Comparison of ENCODE assay signal across 10 cellular contexts in the genomic region with DNA sequence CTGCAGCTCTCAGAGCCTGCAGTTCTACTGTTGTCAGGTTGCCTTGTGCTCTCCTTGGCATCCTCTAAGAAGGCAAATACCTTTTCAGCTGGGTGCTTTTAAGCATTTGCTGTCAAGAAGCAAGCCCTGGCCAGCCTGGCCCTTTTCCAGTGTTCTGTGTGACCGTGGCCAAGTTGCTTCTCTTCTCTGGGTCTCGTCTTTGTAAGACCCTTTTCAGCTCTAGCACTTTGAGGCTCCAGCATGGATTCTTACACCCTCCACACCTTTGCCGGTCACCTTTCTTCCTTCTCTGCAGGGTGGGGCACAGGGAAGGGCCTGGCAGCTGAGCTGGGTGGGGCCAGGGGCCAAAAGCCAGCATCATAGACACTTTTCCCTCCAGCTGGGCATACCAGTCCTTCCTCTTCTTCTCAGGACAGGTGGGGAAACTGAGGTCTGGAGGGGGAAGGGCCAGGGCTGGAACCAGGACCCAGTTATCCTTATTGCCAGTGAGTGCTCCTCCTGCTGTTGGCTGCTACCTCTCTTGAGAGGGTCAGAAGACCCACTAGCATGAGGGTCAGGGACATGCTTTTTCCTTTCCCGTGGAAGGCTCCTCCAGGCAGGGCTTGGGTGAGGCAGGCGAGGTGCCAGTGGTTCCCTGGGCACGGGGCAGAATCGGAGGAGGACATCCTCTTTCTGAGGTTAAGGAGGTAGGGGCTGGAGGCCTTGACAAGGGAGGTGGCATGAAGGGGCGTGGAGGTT. TPM values are rescaled to one million over a fixed set of nuclear protein-coding genes. Genes with fewer than 3 reads are reported as not detected.
DNase-seq lines count a peak whose midpoint lies in the region; ATAC-seq, FAIRE-seq and TF ChIP-seq lines count a peak whose summit lies in the region.
"Had no signal": no experiment of that assay in that cellular context is flagged by ENCODE, and none has a peak within 500 bp of the region (broad histone marks: within the 10 kb centered on the region; RNA-seq: fewer than 3 reads in every experiment).

No MANE protein-coding gene starts in this region.

- POLR2A ChIA-PET in MCF 10A (lab: Yijun Ruan, JAX) = interaction anchor here (1.2 to 3.1 kb wide), 3 partner anchors 9 to 57 kb away, joined by 5 to 14 read pairs (median 7); no protein-coding TSS in a partner anchor

- H3K36me3 ChIP-seq in mammary epithelial cell (ENCODE audit: insufficient read depth, low read length) (no peaks in the 10 kb centered on the region), pancreas (no peaks in the 10 kb centered on the region), upper lobe of left lung (no peaks in the 10 kb centered on the region)

- H3K4me1 ChIP-seq in mammary epithelial cell (ENCODE audit: insufficient read depth, low read length) = peaks cover 71% of the 10 kb centered on the region
- H3K4me1 ChIP-seq in pancreas = peaks cover 85 to 95% (median 90%) of the 10 kb centered on the region in 3 donors
- H3K4me1 ChIP-seq in upper lobe of left lung = peaks cover 92 to 99% (median 96%) of the 10 kb centered on the region in 4 donors
- peaks cover 29% of the 10 kb centered on the region for H3K4me1 ChIP-seq in foreskin keratinocyte

- no peak for TF ChIP-seq EP300 in upper lobe of left lung (IDR thresholded peaks at IDR 0.05)

- in situ Hi-C loops in mammary epithelial cell (cut with MboI; ENCODE audit: low sequenced_read_pairs in 2 of 2) = no loop called here

- H3K4me3 ChIP-seq in mammary epithelial cell (replicated peaks in 1 of 3; ENCODE audit: insufficient read depth in 1 of 3, low read depth in 2 of 3, low read length in 3 of 3) (no peak overlapping the region), pancreas (peak overlapping the region in 1 of 4 donors; percentile 13), upper lobe of left lung (peak overlapping the region in 2 of 4 donors; percentile 27 to 38)

- dilution Hi-C loops in mammary epithelial cell (cut with HindIII; ENCODE audit: low sequenced_read_pairs) = no loop called here

- no peak for TF ChIP-seq POLR2A in upper lobe of left lung (IDR thresholded peaks at IDR 0.05)

- H3K27me3 Mint-ChIP-seq in MCF 10A (ENCODE audit: insufficient read depth, unreplicated experiment) = no peaks in the 10 kb centered on the region
- peaks cover 4% of the 10 kb centered on the region for H3K27me3 Mint-ChIP-seq in glutamatergic neuron (ENCODE audit: unreplicated experiment)

- intact Hi-C loops in MCF 10A (cut with micrococcal nuclease) (no loop called here), mammary epithelial cell (cut with micrococcal nuclease) (no loop called here), pancreas (cut with DNase I) (no loop called here)

- TF ChIP-seq CTCF in MCF 10A (IDR thresholded peaks at IDR 0.05; ENCODE audit: unreplicated experiment) = no peak
- TF ChIP-seq CTCF in mammary epithelial cell (conservative IDR thresholded peaks at IDR 0.05 in 1 of 2, IDR thresholded peaks at IDR 0.05 in 1 of 2; ENCODE audit: extremely low read depth in 1 of 2, insufficient read depth in 1 of 2, low read depth in 1 of 2, low read length in 2 of 2) = no peak
- TF ChIP-seq CTCF in glutamatergic neuron (IDR thresholded peaks at IDR 0.05; ENCODE audit: partially characterized antibody, unreplicated experiment) = no peak
- no peak for TF ChIP-seq CTCF in pancreas (IDR thresholded peaks at IDR 0.05)
- TF ChIP-seq CTCF in upper lobe of left lung (IDR thresholded peaks at IDR 0.05) = no peak
- TF ChIP-seq CTCF in foreskin keratinocyte (conservative IDR thresholded peaks at IDR 0.05) = no peak

- H3K9ac ChIP-seq in mammary epithelial cell (ENCODE audit: insufficient read depth, low read length) = no peak overlapping the region

- H3K4me2 ChIP-seq in mammary epithelial cell (ENCODE audit: insufficient read depth, low read depth, low read length) = no peak overlapping the region

- CTCF ChIA-PET in MCF 10A (lab: Yijun Ruan, JAX) (interaction anchor here (0.5 to 3.5 kb wide), 6 partner anchors 9 to 74 kb away, joined by 3 to 16 read pairs (median 4); no protein-coding TSS in a partner anchor), mammary epithelial cell (lab: Charles Lee; ENCODE audit: low non-redundant PET) (no interaction called here)

- H3K36me3 Mint-ChIP-seq in MCF 10A (ENCODE audit: insufficient read depth, unreplicated experiment) (peaks cover 15% of the 10 kb centered on the region), glutamatergic neuron (ENCODE audit: unreplicated experiment) (no peaks in the 10 kb centered on the region)

- no peaks in the 10 kb centered on the region for H4K20me1 ChIP-seq in mammary epithelial cell (ENCODE audit: insufficient read depth, low read length)

- WGBS in mammary epithelial cell (ENCODE audit: low coverage, missing lambda C conversion rate) = 61% methylated on average over 7 of the region's 8 CpGs
- 34 to 35% methylated on average over 8 of the region's 8 CpGs for WGBS in pancreas, 2 donors
- whole genome bisulfite sequencing in upper lobe of left lung, 2 donors = 40 to 53% methylated on average over 7 of the region's 8 CpGs

- H3K79me2 ChIP-seq in mammary epithelial cell (ENCODE audit: insufficient read depth, low read length) = peaks cover 100% of the 10 kb centered on the region

- H3K27me3 ChIP-seq in mammary epithelial cell (ENCODE audit: insufficient read depth, low read length) = no peaks in the 10 kb centered on the region
- no peaks in the 10 kb centered on the region for H3K27me3 ChIP-seq in pancreas
- no peaks in the 10 kb centered on the region for H3K27me3 ChIP-seq in upper lobe of left lung
- no peaks in the 10 kb centered on the region for H3K27me3 ChIP-seq in foreskin keratinocyte

- no peak for DNase-seq in MCF 10A (ENCODE audit: unreplicated experiment)
- DNase-seq in mammary epithelial cell = no peak
- DNase-seq in glutamatergic neuron = no peak
- DNase-seq in pancreas = no peak
- no peak for DNase-seq in upper lobe of left lung
- no peak for DNase-seq in foreskin keratinocyte
- DNase-seq: NCI-H226 had no signal

- BruUV-seq in MCF 10A (replicated peaks; lab: Mats Ljungman, UMichigan) = no TSS peak
- BruUV-seq in mammary epithelial cell (replicated peaks; lab: Mats Ljungman, UMichigan) = no TSS peak

- H3K9me3 ChIP-seq in mammary epithelial cell (replicated peaks; ENCODE audit: insufficient read depth, low read length) (no peaks in the 10 kb centered on the region), pancreas (no peaks in the 10 kb centered on the region), upper lobe of left lung (no peaks in the 10 kb centered on the region)

- H3K4me3 Mint-ChIP-seq in MCF 10A (ENCODE audit: unreplicated experiment) (no peak overlapping the region), glutamatergic neuron (ENCODE audit: unreplicated experiment) (no peak overlapping the region)

- peaks cover 55% of the 10 kb centered on the region for H3K4me1 Mint-ChIP-seq in MCF 10A (ENCODE audit: insufficient read depth, unreplicated experiment)
- peaks cover 43% of the 10 kb centered on the region for H3K4me1 Mint-ChIP-seq in glutamatergic neuron (ENCODE audit: low read depth, unreplicated experiment)

- H3K9me3 Mint-ChIP-seq in MCF 10A (ENCODE audit: unreplicated experiment) (no peaks in the 10 kb centered on the region), glutamatergic neuron (ENCODE audit: unreplicated experiment) (peaks cover 7% of the 10 kb centered on the region)

- H2AFZ ChIP-seq in mammary epithelial cell (ENCODE audit: low read depth, low read length) = no peak overlapping the region

- ATAC-seq in pancreas (no peak), upper lobe of left lung (ENCODE audit: low FRiP score in 2 of 2) (no peak), foreskin keratinocyte (no peak), GM21526 (IDR thresholded peaks at IDR 0.05; ENCODE audit: low FRiP score, unreplicated experiment) (no peak), GM19035 (IDR thresholded peaks at IDR 0.05; ENCODE audit: unreplicated experiment) (no peak)

- no peak for FAIRE-seq in pancreas (lab: Jason Lieb, UNC)
- FAIRE-seq: GM12891 had no signal

- H3K27ac ChIP-seq in mammary epithelial cell (ENCODE audit: insufficient read depth, low read depth, low read length) (no peak overlapping the region), pancreas (peak overlapping the region; percentile 32 to 81 (median 64)), upper lobe of left lung (peak overlapping the region; percentile 50 to 91 (median 84)), foreskin keratinocyte (no peak overlapping the region)

- H3K27ac Mint-ChIP-seq in MCF 10A (ENCODE audit: low read depth, unreplicated experiment) (peak overlapping the region; percentile 85), glutamatergic neuron (ENCODE audit: unreplicated experiment) (peak overlapping the region; percentile 8)

RNA-seq across cellular contexts. Expression of a gene that starts 0.5 kb away (rescaled TPM):
- total RNA-seq in MCF 10A (2022) (68.9 and 79.3 TPM in 2 replicates), mammary epithelial cell (100 to 1,000 TPM; 114 to 128 TPM), glutamatergic neuron (ENCODE audit: unreplicated experiment) (160 TPM), pancreas (10 to 100 TPM; 35.5 to 57.2 (median 41.0) TPM), upper lobe of left lung (100 to 1,000 TPM in 5 of 6 donors, 10 to 100 TPM in 1; 81.7 to 265 (median 166) TPM), foreskin keratinocyte (53.4 and 56.2 TPM in 2 replicates)
- polyA plus RNA-seq in mammary epithelial cell (43.2 TPM), pancreas (10 to 100 TPM in 1 of 2 donors, 1 to 10 TPM in 1; 9.9 to 20.2 TPM), foreskin keratinocyte (15.3 and 16.8 TPM in 2 replicates)
- polyA minus RNA-seq in mammary epithelial cell = 101 TPM

RNA-seq across cellular contexts. Expression of a gene that starts 57.9 kb away (rescaled TPM):
- total RNA-seq in MCF 10A (2022) = 5,481 and 5,921 TPM in 2 replicates
- total RNA-seq in mammary epithelial cell = 1,000 to 10,000 TPM; 1,819 to 2,158 TPM
- polyA plus RNA-seq in mammary epithelial cell = 6,134 TPM
- 1,433 TPM for polyA minus RNA-seq in mammary epithelial cell
- total RNA-seq in glutamatergic neuron (ENCODE audit: unreplicated experiment) = 1,465 TPM
- total RNA-seq in pancreas = 1,000 to 10,000 TPM; 1,164 to 1,840 (median 1,380) TPM
- 1,000 to 10,000 TPM; 2,004 to 2,138 TPM for polyA plus RNA-seq in pancreas
- 1,000 to 10,000 TPM in 5 of 6 donors, 100 to 1,000 TPM in 1; 806 to 1,982 (median 1,727) TPM for total RNA-seq in upper lobe of left lung
- 2,193 and 2,437 TPM in 2 replicates for total RNA-seq in foreskin keratinocyte
- 3,381 and 3,638 TPM in 2 replicates for polyA plus RNA-seq in foreskin keratinocyte

Comparison
In these comparisons a context has a peak if more than half of its experiments do, and no peak if none do; other contexts are left out.
1. H3K27ac ChIP-seq: peak in pancreas (4 of 4) and upper lobe of left lung (4 of 4); none in mammary epithelial cell (single experiment) and foreskin keratinocyte (single experiment).